In the genomic region with DNA sequence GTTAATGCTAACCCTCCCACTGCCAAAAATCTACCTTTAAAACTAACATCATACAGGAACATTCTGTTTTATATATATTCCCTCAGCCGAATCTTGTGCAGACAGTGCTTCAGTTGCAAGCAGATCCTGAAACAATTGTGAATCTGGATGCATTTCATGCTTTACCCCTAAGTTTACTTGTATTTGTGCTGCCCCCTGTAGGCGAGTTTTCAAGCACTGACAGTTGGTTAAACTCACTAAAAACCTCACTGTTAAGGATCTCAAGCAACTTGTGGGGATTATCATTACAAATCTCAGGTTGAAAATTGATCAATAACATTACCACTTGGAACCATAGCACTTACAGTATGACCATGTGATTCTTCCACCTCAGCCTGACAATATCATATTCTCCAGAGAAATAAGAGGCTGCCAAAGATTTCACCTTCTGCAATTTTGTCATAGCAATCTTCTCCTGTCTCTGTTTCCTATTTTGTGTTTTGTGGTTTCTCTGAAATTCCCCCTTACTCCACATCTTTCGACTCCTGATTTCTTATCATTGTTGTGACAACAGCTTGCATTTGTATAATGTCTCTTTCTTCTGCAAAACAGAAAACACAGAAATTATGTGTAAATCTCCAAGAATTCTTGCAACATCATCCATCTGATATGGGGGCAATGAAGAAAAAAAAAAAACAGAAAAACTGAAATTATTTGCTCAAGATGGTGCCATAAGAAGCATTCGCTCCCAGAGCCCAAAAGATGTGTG, we compare ENCODE assay signal across 8 cellular contexts.
DNase-seq lines count a peak whose midpoint lies in the region; ATAC-seq and TF ChIP-seq lines count a peak whose summit lies in the region.

No MANE protein-coding gene starts in this region.

- in situ Hi-C loops in SK-MEL-5 (cut with HindIII; ENCODE audit: low pct_unique_long_range_greater_than_20kb, low sequenced_read_pairs), result no loop called here

- H3K4me3 Mint-ChIP-seq in progenitor cell of endocrine pancreas (ENCODE audit: low read depth), result no peak overlapping the region

- ATAC-seq in HG03571 (IDR thresholded peaks at IDR 0.05; ENCODE audit: unreplicated experiment), result no peak

- no peaks in the 10 kb centered on the region for H3K4me1 Mint-ChIP-seq in progenitor cell of endocrine pancreas (ENCODE audit: low read depth)

- H3K27me3 Mint-ChIP-seq in progenitor cell of endocrine pancreas, result peaks cover 4% of the 10 kb centered on the region

- H3K36me3 Mint-ChIP-seq in progenitor cell of endocrine pancreas (ENCODE audit: insufficient read depth), result no peaks in the 10 kb centered on the region

- DNase-seq in NCI-H2171 treated with DMSO at 0.1 percent for 48 hours (lab: John Stamatoyannopoulos, UW) (peak; percentile 13), NCI-H2171 (lab: John Stamatoyannopoulos, UW) (no peak), LHCN-M2 (ENCODE audit: low read depth) (peak; percentile 69), SK-MEL-5 (ENCODE audit: low read depth, low spot score) (peak; percentile 71), foreskin melanocyte (peak; percentile 48), progenitor cell of endocrine pancreas (ENCODE audit: low spot score, unreplicated experiment) (peak; percentile 34), OCI-M2 (lab: John Stamatoyannopoulos, UW; ENCODE audit: unreplicated experiment) (no peak)

- TF ChIP-seq CTCF in progenitor cell of endocrine pancreas (IDR thresholded peaks at IDR 0.05; ENCODE audit: unreplicated experiment), result peak; percentile 76

- no peaks in the 10 kb centered on the region for H3K9me3 Mint-ChIP-seq in progenitor cell of endocrine pancreas (ENCODE audit: low read depth)

- no peak overlapping the region for H3K27ac Mint-ChIP-seq in progenitor cell of endocrine pancreas

Comparison
In these comparisons a context has a peak if more than half of its experiments do, and no peak if none do; other contexts are left out.
1. DNase-seq: peak in NCI-H2171 treated with DMSO at 0.1 percent for 48 hours (single experiment), LHCN-M2 (single experiment), SK-MEL-5 (single experiment), foreskin melanocyte (single experiment) and progenitor cell of endocrine pancreas (single experiment); none in NCI-H2171 (single experiment) and OCI-M2 (single experiment).